Comparison of ENCODE assay signal across 1 cellular context in the genomic region with DNA sequence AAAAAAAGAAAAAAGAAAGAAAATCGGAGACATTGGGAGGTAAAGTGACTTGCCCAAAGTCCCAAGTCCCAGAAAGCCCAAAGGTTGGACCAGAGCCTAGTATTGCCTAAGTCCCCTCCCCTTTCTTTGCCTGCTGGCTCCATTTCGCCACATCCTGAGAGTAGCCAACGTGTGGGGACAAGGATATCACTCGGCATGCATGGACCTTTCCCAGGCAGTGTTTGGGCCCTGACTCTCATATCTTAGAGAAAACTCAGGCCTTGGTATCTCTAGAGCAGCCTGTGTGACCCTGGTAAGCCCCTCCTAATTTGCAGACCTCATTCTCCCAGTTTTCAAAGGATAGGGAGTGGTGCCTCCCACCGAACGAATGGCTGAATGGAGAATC.
TF ChIP-seq lines count a peak whose summit lies in the region.

No MANE protein-coding gene starts in this region.

TF ChIP-seq in IMR-90, 13 proteins besides CTCF, POLR2A, EP300 and RAD21 (continued from another document):
- TF ChIP-seq ELK1 (IDR thresholded peaks at IDR 0.05; ENCODE audit: borderline replicate concordance, low read depth, low read length) (no peak), CHD1 (IDR thresholded peaks at IDR 0.05; ENCODE audit: low read depth, low read length) (no peak), MAZ (IDR thresholded peaks at IDR 0.05; ENCODE audit: borderline replicate concordance, low read depth, low read length) (no peak), SMC3 (IDR thresholded peaks at IDR 0.05; ENCODE audit: low read depth, low read length) (no peak), BHLHE40 (IDR thresholded peaks at IDR 0.05; ENCODE audit: low read depth, low read length) (no peak), MAFK (IDR thresholded peaks at IDR 0.05; ENCODE audit: low read depth, low read length) (no peak), CEBPB (IDR thresholded peaks at IDR 0.05; ENCODE audit: low read depth, low read length) (no peak), RCOR1 (IDR thresholded peaks at IDR 0.05; ENCODE audit: insufficient replicate concordance, low read length) (no peak), MXI1 (IDR thresholded peaks at IDR 0.05; ENCODE audit: borderline replicate concordance, low read depth, low read length) (no peak)
- TF ChIP-seq, protein P1, sequence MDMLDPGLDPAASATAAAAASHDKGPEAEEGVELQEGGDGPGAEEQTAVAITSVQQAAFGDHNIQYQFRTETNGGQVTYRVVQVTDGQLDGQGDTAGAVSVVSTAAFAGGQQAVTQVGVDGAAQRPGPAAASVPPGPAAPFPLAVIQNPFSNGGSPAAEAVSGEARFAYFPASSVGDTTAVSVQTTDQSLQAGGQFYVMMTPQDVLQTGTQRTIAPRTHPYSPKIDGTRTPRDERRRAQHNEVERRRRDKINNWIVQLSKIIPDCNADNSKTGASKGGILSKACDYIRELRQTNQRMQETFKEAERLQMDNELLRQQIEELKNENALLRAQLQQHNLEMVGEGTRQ (IDR thresholded peaks at IDR 0.05; ENCODE audit: low read depth, low read length) = no peak
